In genomic region chr5:159593518-159594073, GRCh38 we compare ENCODE assay signal across 17 cellular contexts.
"Had no signal": no experiment of that assay in that cellular context is flagged by ENCODE, and none has a peak within 500 bp of the region (broad histone marks: within the 10 kb centered on the region; RNA-seq: fewer than 3 reads in every experiment).

No MANE protein-coding gene starts in this region.

- H3K27me3 ChIP-seq: MG63 had no signal

- DNase-seq: Karpas-422, KG1, MG63, NCI-H1092 treated with DMSO at 0.1 percent for 48 hours, NCI-H1436, NCI-H187, NCI-H2029 treated with DMSO at 0.1 percent for 48 hours, NCI-H2227 treated with DMSO at 0.1 percent for 48 hours, NCI-H446, NCI-H510A, NCI-H524 treated with DMSO at 0.1 percent for 48 hours, NCI-H69, NCI-H774, SHP77, SK-N-SH, T-helper 1 cell had no signal

- H3K9me3 ChIP-seq: SK-N-SH had no signal

- H3K27ac ChIP-seq: RWPE1 had no signal

- H3K36me3 ChIP-seq: MG63 had no signal

- H3K4me3 ChIP-seq: MG63 had no signal
